1 cellular context compared by ENCODE assay signal in genomic region chr17:77088455-77089117, GRCh38.
TF ChIP-seq lines count a peak whose summit lies in the region.

No MANE protein-coding gene starts in this region.

TF ChIP-seq in HepG2, 621 proteins besides CTCF, POLR2A, EP300 and RAD21 (continued from another document and continues in another):
- TF ChIP-seq ZXDC (CRISPR knock-in tag; IDR thresholded peaks at IDR 0.05), result peak; percentile 92
- TF ChIP-seq THAP8 (CRISPR knock-in tag; IDR thresholded peaks at IDR 0.05; ENCODE audit: borderline replicate concordance), result peak; percentile 97; the same call in 1 of the 2 replicates
- peak; percentile 93 for TF ChIP-seq ZNF256 (CRISPR knock-in tag; conservative IDR thresholded peaks at IDR 0.05)
- TF ChIP-seq ZNF331 (CRISPR knock-in tag; IDR thresholded peaks at IDR 0.05), result peak; percentile 97
- peak; percentile 96 for TF ChIP-seq SALL2 (CRISPR knock-in tag; IDR thresholded peaks at IDR 0.05)
- TF ChIP-seq IRX3 (CRISPR knock-in tag; IDR thresholded peaks at IDR 0.05; ENCODE audit: borderline replicate concordance, low read depth), result peak; percentile 86; the same call in 1 of the 2 replicates
- TF ChIP-seq RFXANK (CRISPR knock-in tag; IDR thresholded peaks at IDR 0.05), result no peak
- peak; percentile 56; the same call in 1 of the 2 replicates for TF ChIP-seq NFE2L2 (IDR thresholded peaks at IDR 0.05; ENCODE audit: low read length)
- TF ChIP-seq HDAC6 (IDR thresholded peaks at IDR 0.05; ENCODE audit: low read depth, low read length), result no peak
- TF ChIP-seq ZNF468 (CRISPR knock-in tag; IDR thresholded peaks at IDR 0.05), result no peak
- no peak for TF ChIP-seq THAP7 (CRISPR knock-in tag; IDR thresholded peaks at IDR 0.05)
- peak; percentile 16 to 18; a peak in 1 of 4 replicates for TF ChIP-seq NR2F1 (CRISPR knock-in tag; IDR thresholded peaks at IDR 0.05)
- peak; percentile 95 for TF ChIP-seq IRF9 (CRISPR knock-in tag; IDR thresholded peaks at IDR 0.05; ENCODE audit: borderline replicate concordance)
- peak; percentile 99 for TF ChIP-seq PHF20 (CRISPR knock-in tag; IDR thresholded peaks at IDR 0.05)
- peak; percentile 66; the same call in 1 of the 2 replicates for TF ChIP-seq ZNF784 (CRISPR knock-in tag; IDR thresholded peaks at IDR 0.05; ENCODE audit: borderline replicate concordance)
- no peak; the same call in 1 of the 2 replicates for TF ChIP-seq CHD2 (IDR thresholded peaks at IDR 0.05; ENCODE audit: low read depth, low read length)
- peak; percentile 17; the same call in 1 of the 2 replicates for TF ChIP-seq ZNF383 (CRISPR knock-in tag; IDR thresholded peaks at IDR 0.05; ENCODE audit: borderline replicate concordance)
- TF ChIP-seq KMT2A (CRISPR knock-in tag; IDR thresholded peaks at IDR 0.05), result peak; percentile 97
- TF ChIP-seq KDM5A (IDR thresholded peaks at IDR 0.05; ENCODE audit: borderline replicate concordance, low read length), result peak; percentile 82; the same call in 1 of the 2 replicates
- peak; percentile 79 for TF ChIP-seq FOXP4 (CRISPR knock-in tag; IDR thresholded peaks at IDR 0.05)
- 0 out of 2 replicates have a peak, but pooled peaks have one; percentile 73 for TF ChIP-seq ZNF530 (CRISPR knock-in tag; IDR thresholded peaks at IDR 0.05; ENCODE audit: low read depth)
- no peak for TF ChIP-seq MAF1 (CRISPR knock-in tag; IDR thresholded peaks at IDR 0.05; ENCODE audit: borderline replicate concordance)
- TF ChIP-seq ZNF180 (CRISPR knock-in tag; IDR thresholded peaks at IDR 0.05; ENCODE audit: borderline replicate concordance, low read depth), result no peak
- no peak for TF ChIP-seq NBN (conservative IDR thresholded peaks at IDR 0.05)
- peak; percentile 99 for TF ChIP-seq MXD3 (CRISPR knock-in tag; IDR thresholded peaks at IDR 0.05)
- TF ChIP-seq KLF6 (CRISPR knock-in tag; IDR thresholded peaks at IDR 0.05), result peak; percentile 96
- TF ChIP-seq KLF13 (CRISPR knock-in tag; IDR thresholded peaks at IDR 0.05), result no peak
- TF ChIP-seq ZNF563 (CRISPR knock-in tag; IDR thresholded peaks at IDR 0.05), result peak; percentile 94
- TF ChIP-seq AKNA (CRISPR knock-in tag; IDR thresholded peaks at IDR 0.05; ENCODE audit: borderline replicate concordance), result peak; percentile 72; the same call in 1 of the 2 replicates
- 0 out of 2 replicates have a peak, but pooled peaks have one; percentile 71 for TF ChIP-seq ZFP62 (CRISPR knock-in tag; IDR thresholded peaks at IDR 0.05)
- no peak; the same call in none of the 2 replicates for TF ChIP-seq SP140L (CRISPR knock-in tag; IDR thresholded peaks at IDR 0.05; ENCODE audit: borderline replicate concordance)
- TF ChIP-seq DNMT3B (CRISPR knock-in tag; conservative IDR thresholded peaks at IDR 0.05), result peak; percentile 62; the same call in 1 of the 2 replicates
- TF ChIP-seq LRRFIP1 (CRISPR knock-in tag; conservative IDR thresholded peaks at IDR 0.05), result 0 out of 2 replicates have a peak, but pooled peaks have one; percentile 43
- 0 out of 2 replicates have a peak, but pooled peaks have one; percentile 29 for TF ChIP-seq TMF1 (CRISPR knock-in tag; IDR thresholded peaks at IDR 0.05; ENCODE audit: low read depth)
- no peak for TF ChIP-seq SNAPC5 (CRISPR knock-in tag; IDR thresholded peaks at IDR 0.05; ENCODE audit: borderline replicate concordance)
- peak; percentile 88 for TF ChIP-seq PHF21A (CRISPR knock-in tag; IDR thresholded peaks at IDR 0.05)
- peak; percentile 78; the same call in 1 of the 2 replicates for TF ChIP-seq ZBTB4 (CRISPR knock-in tag; IDR thresholded peaks at IDR 0.05; ENCODE audit: borderline replicate concordance)
